ENCODE assay signal across 17 cellular contexts in the genomic region with DNA sequence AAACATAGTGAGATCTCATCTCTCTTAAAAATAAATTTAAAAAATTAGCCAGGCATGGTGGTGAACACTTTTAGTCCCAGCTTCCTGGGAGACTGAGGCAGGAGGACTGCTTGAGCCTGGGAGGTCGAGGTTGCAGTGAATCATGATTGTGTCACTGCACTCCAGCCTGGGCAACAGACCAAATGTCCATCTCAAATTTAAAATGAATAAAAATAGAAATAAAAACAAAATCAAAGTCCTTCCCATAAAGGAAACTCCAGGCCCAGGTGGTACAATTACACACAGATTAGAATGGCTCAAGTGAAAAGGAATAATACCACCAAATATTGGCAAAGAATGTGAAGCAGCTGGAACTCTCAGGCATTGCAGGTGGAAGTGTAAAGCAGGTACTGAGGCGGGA. TPM values are rescaled to one million over a fixed set of nuclear protein-coding genes. Genes with fewer than 3 reads are reported as not detected.
"Had no signal": no experiment of that assay in that cellular context is flagged by ENCODE, and none has a peak within 500 bp of the region (broad histone marks: within the 10 kb centered on the region; RNA-seq: fewer than 3 reads in every experiment).

No MANE protein-coding gene starts in this region.

- H3K4me3 ChIP-seq: coronary artery, esophagus muscularis mucosa, right atrium auricular region, tibial artery had no signal

- H3K9me3 ChIP-seq: esophagus muscularis mucosa, right atrium auricular region, tibial artery had no signal

- H3K27me3 ChIP-seq: esophagus muscularis mucosa, foreskin keratinocyte, right atrium auricular region, tibial artery had no signal

- DNase-seq: activated CD4-positive, alpha-beta memory T cell treated with anti-CD3 and anti-CD28 coated beads for 36 hours; activated CD4-positive, alpha-beta T cell treated with anti-CD3 and anti-CD28 coated beads for 36 hours; activated CD8-positive, alpha-beta memory T cell treated with anti-CD3 and anti-CD28 coated beads, Interleukin-2, amount 10 ng/mL, durations not matched to agents 7 days and 5 days; activated naive CD4-positive, alpha-beta T cell treated with anti-CD3 and anti-CD28 coated beads, Interleukin-2, amount 10 ng/mL, durations not matched to agents 7 days and 5 days; activated T-cell treated with anti-CD3 and anti-CD28 coated beads, Interleukin-2, amount 50 U/mL, for 24 hours; caudate nucleus; effector CD4-positive, alpha-beta T cell; foreskin keratinocyte; glutamatergic neuron; nucleus accumbens; small intestine; stimulated activated CD4-positive, alpha-beta T cell treated with anti-CD3 and anti-CD28 coated beads, Interleukin-4, amount 100 ng/mL, for 24 hours; stimulated activated naive CD4-positive, alpha-beta T cell; tibial artery had no signal

- ATAC-seq: activated CD4-positive, alpha-beta T cell treated with anti-CD3 and anti-CD28 coated beads for 36 hours; activated CD8-positive, alpha-beta memory T cell treated with anti-CD3 and anti-CD28 coated beads, Interleukin-2, amount 10 ng/mL, durations not matched to agents 7 days and 5 days; foreskin keratinocyte had no signal

- H3K4me1 ChIP-seq: foreskin keratinocyte had no signal

- H3K27ac ChIP-seq: coronary artery, esophagus muscularis mucosa, foreskin keratinocyte, right atrium auricular region, tibial artery had no signal

- H3K36me3 ChIP-seq: esophagus muscularis mucosa, right atrium auricular region, tibial artery had no signal

RNA-seq across cellular contexts. Expression of gene ATP10A, which starts 19.3 kb away (rescaled TPM):
- total RNA-seq: foreskin keratinocyte had no signal
- polyA plus RNA-seq: foreskin keratinocyte had no signal
